In genomic region chr19:9836021-9836420, GRCh38 we compare ENCODE assay signal across 8 cellular contexts. TPM values are rescaled to one million over a fixed set of nuclear protein-coding genes. Genes with fewer than 3 reads are reported as not detected.
DNase-seq lines count a peak whose midpoint lies in the region; ATAC-seq, FAIRE-seq and TF ChIP-seq lines count a peak whose summit lies in the region.

No MANE protein-coding gene starts in this region.

- intact Hi-C loops in spleen (cut with DNase I; ENCODE audit: low total_unique reads), result no loop called here

- H3K36me3 ChIP-seq in right atrium auricular region, result peaks cover 17% of the 10 kb centered on the region
- H3K36me3 ChIP-seq in spleen, result peaks cover under 1 to 42% (median 30%) of the 10 kb centered on the region in 6 donors

- ATAC-seq in GM18511 (IDR thresholded peaks at IDR 0.05; ENCODE audit: unreplicated experiment) (no peak), GM21390 (IDR thresholded peaks at IDR 0.05; ENCODE audit: unreplicated experiment) (no peak)

- 8 to 16% (median 12%) methylated on average over 5 of the region's 5 CpGs for WGBS in spleen, 5 donors

- TF ChIP-seq CTCF in 22Rv1 (IDR thresholded peaks at IDR 0.05) (peak; percentile 8; the same call in 1 of the 2 replicates), WI38 (IDR thresholded peaks at IDR 0.05; ENCODE audit: low read depth, low read length) (no peak), right atrium auricular region (IDR thresholded peaks at IDR 0.05) (no peak), spleen (IDR thresholded peaks at IDR 0.05 in 8 of 11, conservative IDR thresholded peaks at IDR 0.05 in 3 of 11) (no peak)

- DNase-seq in GM12891 (ENCODE audit: insufficient read length, low spot score) (no peak), right atrium auricular region (ENCODE audit: low spot score) (no peak), spleen (no peak), iPS-NIHi7 (ENCODE audit: extremely low spot score) (no peak)

- peak overlapping the region; percentile 57 for H3K27ac ChIP-seq in 22Rv1
- H3K27ac ChIP-seq in right atrium auricular region, result no peak overlapping the region
- peak overlapping the region in 1 of 8 donors; percentile 90 for H3K27ac ChIP-seq in spleen

- FAIRE-seq in GM12891 (lab: Jason Lieb, UNC), result peak; percentile 16

- H3K27me3 ChIP-seq in right atrium auricular region (no peaks in the 10 kb centered on the region), spleen (replicated peaks in 1 of 7) (no peaks in the 10 kb centered on the region)

- H3K4me3 ChIP-seq in WI38 (ENCODE audit: low read depth, low read length) (peak overlapping the region; percentile 93), right atrium auricular region (peak overlapping the region; percentile 98 to 99), spleen (peak overlapping the region; percentile 92 to 99 (median 98))

- TF ChIP-seq POLR2A in GM12891 (IDR thresholded peaks at IDR 0.05; ENCODE audit: low read depth, low read length) (no peak), spleen (IDR thresholded peaks at IDR 0.05) (no peak)

- H3K4me1 ChIP-seq in right atrium auricular region, result peaks cover 0 to 15% of the 10 kb centered on the region in 2 donors
- peaks cover 12 to 43% (median 28%) of the 10 kb centered on the region in 6 donors for H3K4me1 ChIP-seq in spleen

- H3K9me3 ChIP-seq in right atrium auricular region, result no peaks in the 10 kb centered on the region
- H3K9me3 ChIP-seq in spleen, result no peaks in the 10 kb centered on the region

TF ChIP-seq in GM12891, 5 proteins besides CTCF, POLR2A, EP300 and RAD21:
- no peak for TF ChIP-seq TAF1 (IDR thresholded peaks at IDR 0.05; ENCODE audit: low read depth, low read length)
- no peak for TF ChIP-seq SPI1 (IDR thresholded peaks at IDR 0.05; ENCODE audit: low read depth, low read length)
- TF ChIP-seq PAX5 (IDR thresholded peaks at IDR 0.05; ENCODE audit: insufficient read depth, low read length, severe bottlenecking), result no peak
- TF ChIP-seq POU2F2 (IDR thresholded peaks at IDR 0.05; ENCODE audit: low read depth, low read length), result no peak
- TF ChIP-seq POLR2AphosphoS5 (IDR thresholded peaks at IDR 0.05; ENCODE audit: low read depth, low read length), result no peak

RNA-seq across cellular contexts. Expression of gene PIN1, which starts 0.9 kb away (rescaled TPM):
- polyA plus RNA-seq in GM12891 (2012; ENCODE audit: low read depth, missing spikeins), result 79.7 TPM
- total RNA-seq in right atrium auricular region, result 100 to 1,000 TPM; 111 to 125 TPM
- total RNA-seq in spleen, result 10 to 100 TPM; 37.7 to 53.2 (median 46.8) TPM
- 10 to 100 TPM; 60.8 to 86.1 (median 77.7) TPM for polyA plus RNA-seq in spleen

RNA-seq across cellular contexts. Expression of gene UBL5, which starts 8.3 kb away (rescaled TPM):
- polyA plus RNA-seq in GM12891 (2012; ENCODE audit: low read depth, missing spikeins), result 819 TPM
- total RNA-seq in right atrium auricular region (100 to 1,000 TPM; 677 to 684 TPM), spleen (100 to 1,000 TPM; 180 to 286 (median 224) TPM)
- polyA plus RNA-seq in spleen, result 100 to 1,000 TPM; 615 to 778 (median 743) TPM

RNA-seq across cellular contexts. Expression of gene FBXL12, which starts 17.1 kb away (rescaled TPM):
- 16.8 TPM for polyA plus RNA-seq in GM12891 (2012; ENCODE audit: low read depth, missing spikeins)
- 10 to 100 TPM; 10.2 to 15.8 TPM for total RNA-seq in right atrium auricular region
- 10 to 100 TPM; 19.8 to 31.9 (median 22.9) TPM for total RNA-seq in spleen
- 10 to 100 TPM; 14.5 to 18.1 (median 16.0) TPM for polyA plus RNA-seq in spleen
